In genomic region chr12:112777387-112778025, GRCh38 we compare ENCODE assay signal across 19 cellular contexts. TPM values are rescaled to one million over a fixed set of nuclear protein-coding genes. Genes with fewer than 3 reads are reported as not detected.
"Had no signal": no experiment of that assay in that cellular context is flagged by ENCODE, and none has a peak within 500 bp of the region (broad histone marks: within the 10 kb centered on the region; RNA-seq: fewer than 3 reads in every experiment).

No MANE protein-coding gene starts in this region.

- H3K36me3 Mint-ChIP-seq: naive thymus-derived CD4-positive, alpha-beta T cell had no signal

- H3K36me3 ChIP-seq: adrenal gland, esophagus muscularis mucosa, thoracic aorta had no signal

- H3K4me1 Mint-ChIP-seq: activated T-helper 17 cell treated with anti-CD3 and anti-CD28 coated beads, Interleukin-2, amount 50 U/mL, for 72 hours; naive thymus-derived CD4-positive, alpha-beta T cell; stimulated activated naive CD8-positive, alpha-beta T cell treated with anti-CD3 and anti-CD28 coated beads, Interleukin-15, amount 100 ng/mL, for 72 hours had no signal

- H3K27me3 ChIP-seq: body of pancreas had no signal

- H3K4me1 ChIP-seq: adrenal gland, body of pancreas, esophagus muscularis mucosa had no signal

- H3K27ac ChIP-seq: adrenal gland, body of pancreas, esophagus muscularis mucosa, skin epidermis, thoracic aorta had no signal

- H3K4me3 ChIP-seq: adrenal gland, body of pancreas, esophagus muscularis mucosa, lung, skin epidermis, thoracic aorta had no signal

- H3K9me3 Mint-ChIP-seq: activated T-helper 17 cell treated with anti-CD3 and anti-CD28 coated beads, Interleukin-2, amount 50 U/mL, for 72 hours; stimulated activated naive CD8-positive, alpha-beta T cell treated with anti-CD3 and anti-CD28 coated beads, Interleukin-15, amount 100 ng/mL, for 72 hours; T-helper 1 cell treated with Interleukin-12 subunit alpha and Interleukin-12 subunit beta and Interleukin-4 antibody, amounts not matched to agents 30 μg/mL and 1 μg/mL, for 36 hours had no signal

- H3K9me3 ChIP-seq: adrenal gland, body of pancreas, esophagus muscularis mucosa, thoracic aorta had no signal

- ATAC-seq: activated T-helper 17 cell treated with anti-CD3 and anti-CD28 coated beads, Interleukin-2, amount 50 U/mL, for 72 hours; body of pancreas; left cardiac atrium; naive thymus-derived CD4-positive, alpha-beta T cell; stimulated activated naive CD8-positive, alpha-beta T cell treated with anti-CD3 and anti-CD28 coated beads, Interleukin-15, amount 100 ng/mL, for 72 hours had no signal

- H3K27ac Mint-ChIP-seq: activated T-helper 17 cell treated with anti-CD3 and anti-CD28 coated beads, Interleukin-2, amount 50 U/mL, for 72 hours; naive thymus-derived CD4-positive, alpha-beta T cell; stimulated activated naive CD8-positive, alpha-beta T cell treated with anti-CD3 and anti-CD28 coated beads, Interleukin-15, amount 100 ng/mL, for 72 hours; T-helper 1 cell treated with Interleukin-12 subunit alpha and Interleukin-12 subunit beta and Interleukin-4 antibody, amounts not matched to agents 30 μg/mL and 1 μg/mL, for 36 hours had no signal

- H3K4me3 Mint-ChIP-seq: activated T-helper 17 cell treated with anti-CD3 and anti-CD28 coated beads, Interleukin-2, amount 50 U/mL, for 72 hours; naive thymus-derived CD4-positive, alpha-beta T cell; stimulated activated naive CD8-positive, alpha-beta T cell treated with anti-CD3 and anti-CD28 coated beads, Interleukin-15, amount 100 ng/mL, for 72 hours; T-helper 1 cell treated with Interleukin-12 subunit alpha and Interleukin-12 subunit beta and Interleukin-4 antibody, amounts not matched to agents 30 μg/mL and 1 μg/mL, for 36 hours had no signal

- DNase-seq: activated CD4-positive, alpha-beta T cell treated with anti-CD3 and anti-CD28 coated beads for 48 hours; activated CD8-positive, alpha-beta memory T cell treated with anti-CD3 and anti-CD28 coated beads for 24 hours; activated naive CD4-positive, alpha-beta T cell treated with anti-CD3 and anti-CD28 coated beads, Interleukin-2, amount 50 U/mL, for 16 hours; adrenal gland; body of pancreas; dermis blood vessel endothelial cell; left cardiac atrium; naive thymus-derived CD4-positive, alpha-beta T cell; posterior cingulate gyrus; stimulated activated CD4-positive, alpha-beta T cell treated with anti-CD3 and anti-CD28 coated beads, Interleukin-4, amount 100 ng/mL, for 4 hours; stimulated activated naive CD8-positive, alpha-beta T cell treated with anti-CD3 and anti-CD28 coated beads, Interleukin-15, amount 100 ng/mL, for 72 hours had no signal

RNA-seq across cellular contexts. Expression of gene RPH3A, which starts 14.0 kb away (rescaled TPM):
- total RNA-seq: activated T-helper 17 cell treated with anti-CD3 and anti-CD28 coated beads, Interleukin-2, amount 50 U/mL, for 72 hours; body of pancreas; dermis blood vessel endothelial cell; fibroblast of villous mesenchyme; thoracic aorta; ureter had no signal
- polyA plus RNA-seq: naive thymus-derived CD4-positive, alpha-beta T cell had no signal
